Comparison of ENCODE assay signal across 8 cellular contexts in the genomic region with DNA sequence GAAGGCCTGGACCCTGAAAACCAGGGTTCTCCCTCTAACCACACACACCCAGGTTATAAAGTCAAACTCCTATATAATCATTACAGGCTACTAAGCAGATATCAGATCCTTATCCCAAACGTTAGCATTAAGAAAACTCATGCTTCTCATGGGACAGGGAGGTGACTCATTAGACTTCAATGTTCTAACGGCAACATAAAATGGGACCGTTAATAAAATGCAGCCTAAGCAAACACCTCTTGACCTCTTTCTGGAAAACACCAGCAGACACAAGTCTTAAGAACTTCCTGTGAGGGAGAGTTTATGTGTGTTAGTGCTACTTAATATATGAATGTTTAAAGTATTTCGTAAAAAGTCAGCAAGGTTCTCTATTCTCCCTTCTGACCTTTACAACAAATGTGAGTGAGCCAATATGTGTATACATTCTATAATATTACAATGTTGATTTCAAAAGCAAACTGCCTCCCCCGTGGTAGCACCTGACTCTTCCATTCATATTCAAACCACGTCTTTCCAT. TPM values are rescaled to one million over a fixed set of nuclear protein-coding genes. Genes with fewer than 3 reads are reported as not detected.
DNase-seq lines count a peak whose midpoint lies in the region; ATAC-seq and TF ChIP-seq lines count a peak whose summit lies in the region.

No MANE protein-coding gene starts in this region.

- H3K4me1 ChIP-seq in suprapubic skin: peaks cover 52% of the 10 kb centered on the region

- H3K27me3 ChIP-seq in suprapubic skin: no peaks in the 10 kb centered on the region

- ATAC-seq in GM19035 (IDR thresholded peaks at IDR 0.05; ENCODE audit: unreplicated experiment) (no peak), GM18502 (IDR thresholded peaks at IDR 0.05; ENCODE audit: poor library complexity, unreplicated experiment) (no peak)

- peak overlapping the region; percentile 88 for H3K27ac Mint-ChIP-seq in T-helper 1 cell treated with Interleukin-12 subunit alpha and Interleukin-12 subunit beta and Interleukin-4 antibody, amounts not matched to agents 30 μg/mL and 1 μg/mL, for 36 hours
- peak overlapping the region; percentile 91 for H3K27ac Mint-ChIP-seq in activated T-helper 2 cell treated with anti-CD3 and anti-CD28 coated beads, Interferon-gamma antibody, Interleukin-2, Interleukin-4, amounts not matched to agents 10 μg/mL and 5 μg/mL and 100 μg/mL, durations not matched to agents 14 hours and 24 hours and 36 hours
- peak overlapping the region; percentile 93 to 99 (median 97) for H3K27ac Mint-ChIP-seq in immature natural killer cell

- H3K4me1 Mint-ChIP-seq in T-helper 1 cell treated with Interleukin-12 subunit alpha and Interleukin-12 subunit beta and Interleukin-4 antibody, amounts not matched to agents 30 μg/mL and 1 μg/mL, for 36 hours (ENCODE audit: low read depth): peaks cover 75% of the 10 kb centered on the region
- peaks cover 84% of the 10 kb centered on the region for H3K4me1 Mint-ChIP-seq in activated T-helper 2 cell treated with anti-CD3 and anti-CD28 coated beads, Interferon-gamma antibody, Interleukin-2, Interleukin-4, amounts not matched to agents 10 μg/mL and 5 μg/mL and 100 μg/mL, durations not matched to agents 14 hours and 24 hours and 36 hours (ENCODE audit: low read depth)
- peaks cover 80 to 97% of the 10 kb centered on the region in 2 donors for H3K4me1 Mint-ChIP-seq in immature natural killer cell

- H3K36me3 Mint-ChIP-seq in T-helper 1 cell treated with Interleukin-12 subunit alpha and Interleukin-12 subunit beta and Interleukin-4 antibody, amounts not matched to agents 30 μg/mL and 1 μg/mL, for 36 hours (ENCODE audit: low read depth): peaks cover 25% of the 10 kb centered on the region
- peaks cover 24% of the 10 kb centered on the region for H3K36me3 Mint-ChIP-seq in activated T-helper 2 cell treated with anti-CD3 and anti-CD28 coated beads, Interferon-gamma antibody, Interleukin-2, Interleukin-4, amounts not matched to agents 10 μg/mL and 5 μg/mL and 100 μg/mL, durations not matched to agents 14 hours and 24 hours and 36 hours (ENCODE audit: low read depth)
- H3K36me3 Mint-ChIP-seq in immature natural killer cell: peaks cover 0 to 6% (median 0%) of the 10 kb centered on the region in 3 donors

- no peak for TF ChIP-seq EP300 in suprapubic skin (IDR thresholded peaks at IDR 0.05)

- peak overlapping the region; percentile 80 for H3K4me3 Mint-ChIP-seq in T-helper 1 cell treated with Interleukin-12 subunit alpha and Interleukin-12 subunit beta and Interleukin-4 antibody, amounts not matched to agents 30 μg/mL and 1 μg/mL, for 36 hours
- H3K4me3 Mint-ChIP-seq in activated T-helper 2 cell treated with anti-CD3 and anti-CD28 coated beads, Interferon-gamma antibody, Interleukin-2, Interleukin-4, amounts not matched to agents 10 μg/mL and 5 μg/mL and 100 μg/mL, durations not matched to agents 14 hours and 24 hours and 36 hours (ENCODE audit: low read depth): peak overlapping the region; percentile 82
- peak overlapping the region; percentile 84 to 98 (median 88) for H3K4me3 Mint-ChIP-seq in immature natural killer cell

- H3K9me3 Mint-ChIP-seq in T-helper 1 cell treated with Interleukin-12 subunit alpha and Interleukin-12 subunit beta and Interleukin-4 antibody, amounts not matched to agents 30 μg/mL and 1 μg/mL, for 36 hours: no peaks in the 10 kb centered on the region
- H3K9me3 Mint-ChIP-seq in activated T-helper 2 cell treated with anti-CD3 and anti-CD28 coated beads, Interferon-gamma antibody, Interleukin-2, Interleukin-4, amounts not matched to agents 10 μg/mL and 5 μg/mL and 100 μg/mL, durations not matched to agents 14 hours and 24 hours and 36 hours: no peaks in the 10 kb centered on the region
- no peaks in the 10 kb centered on the region for H3K9me3 Mint-ChIP-seq in immature natural killer cell

- no peak for TF ChIP-seq CTCF in suprapubic skin (IDR thresholded peaks at IDR 0.05)

- 31% methylated on average over 6 of the region's 6 CpGs for WGBS in suprapubic skin

- no peaks in the 10 kb centered on the region for H3K27me3 Mint-ChIP-seq in T-helper 1 cell treated with Interleukin-12 subunit alpha and Interleukin-12 subunit beta and Interleukin-4 antibody, amounts not matched to agents 30 μg/mL and 1 μg/mL, for 36 hours (ENCODE audit: low read depth)
- no peaks in the 10 kb centered on the region for H3K27me3 Mint-ChIP-seq in activated T-helper 2 cell treated with anti-CD3 and anti-CD28 coated beads, Interferon-gamma antibody, Interleukin-2, Interleukin-4, amounts not matched to agents 10 μg/mL and 5 μg/mL and 100 μg/mL, durations not matched to agents 14 hours and 24 hours and 36 hours (ENCODE audit: low read depth)
- H3K27me3 Mint-ChIP-seq in immature natural killer cell (ENCODE audit: low read depth in 3 of 3): peaks cover 0 to 3% (median 2%) of the 10 kb centered on the region in 3 donors

- no peak for TF ChIP-seq POLR2A in suprapubic skin (IDR thresholded peaks at IDR 0.05)

- no peaks in the 10 kb centered on the region for H3K9me3 ChIP-seq in suprapubic skin

- no peak for DNase-seq in T-helper 1 cell
- DNase-seq in activated T-helper 2 cell treated with anti-CD3 and anti-CD28 coated beads, Interferon-gamma antibody, Interleukin-2, Interleukin-4, amounts not matched to agents 10 μg/mL and 5 μg/mL and 100 μg/mL, durations not matched to agents 14 hours and 24 hours and 36 hours (ENCODE audit: low spot score): no peak
- DNase-seq in immature natural killer cell: peak; percentile 43 to 53 (median 46)
- no peak for DNase-seq in suprapubic skin (ENCODE audit: low spot score in 2 of 2)
- no peak for DNase-seq in GM19238 (ENCODE audit: insufficient read length, low spot score)

- H3K27ac ChIP-seq in suprapubic skin: peak overlapping the region; percentile 81

- intact Hi-C loops in activated T-helper 2 cell treated with anti-CD3 and anti-CD28 coated beads, Interferon-gamma antibody, Interleukin-2, Interleukin-4, amounts not matched to agents 10 μg/mL and 5 μg/mL and 100 μg/mL, durations not matched to agents 14 hours and 24 hours and 36 hours (cut with micrococcal nuclease): loop anchor here (1.0 to 5.0 kb wide), 6 partner anchors 13 to 266 kb away; a partner anchor contains a TSS

- no peak overlapping the region for H3K4me3 ChIP-seq in suprapubic skin

- no peaks in the 10 kb centered on the region for H3K36me3 ChIP-seq in suprapubic skin

RNA-seq across cellular contexts. Expression of a gene that starts 31.7 kb away (rescaled TPM):
- total RNA-seq in activated T-helper 2 cell treated with anti-CD3 and anti-CD28 coated beads, Interferon-gamma antibody, Interleukin-2, Interleukin-4, amounts not matched to agents 10 μg/mL and 5 μg/mL and 100 μg/mL, durations not matched to agents 14 hours and 24 hours and 36 hours: 87.9 and 95.9 TPM in 2 replicates
- 10 to 100 TPM; 17.3 to 80.1 (median 31.0) TPM for polyA plus RNA-seq in immature natural killer cell
- total RNA-seq in suprapubic skin: 10 to 100 TPM in 1 of 4 donors, 1 to 10 TPM in 3; 7.2 to 11.2 (median 9.1) TPM

Comparison
In these comparisons a context has a peak if more than half of its experiments do, and no peak if none do; other contexts are left out.
1. DNase-seq: peak in immature natural killer cell (3 of 3); none in T-helper 1 cell (0 of 5), activated T-helper 2 cell treated with anti-CD3 and anti-CD28 coated beads, Interferon-gamma antibody, Interleukin-2, Interleukin-4, amounts not matched to agents 10 μg/mL and 5 μg/mL and 100 μg/mL, durations not matched to agents 14 hours and 24 hours and 36 hours (single experiment), suprapubic skin (0 of 2) and GM19238 (single experiment).
2. Peak in every context shown above with its lines, with median percentiles within 50 percentile points of each other: H3K27ac Mint-ChIP-seq and H3K4me3 Mint-ChIP-seq.